24 cellular contexts compared by ENCODE assay signal in genomic region chr2:232377319-232377718, GRCh38. TPM values are rescaled to one million over a fixed set of nuclear protein-coding genes. Genes with fewer than 3 reads are reported as not detected.
"Had no signal": no experiment of that assay in that cellular context is flagged by ENCODE, and none has a peak within 500 bp of the region (broad histone marks: within the 10 kb centered on the region; RNA-seq: fewer than 3 reads in every experiment).

No MANE protein-coding gene starts in this region.

- H3K27ac ChIP-seq: dorsolateral prefrontal cortex, heart left ventricle, ovary, right atrium auricular region, testis, tibial nerve had no signal

- ATAC-seq: heart left ventricle; left colon; left ventricle myocardium superior; mucosa of descending colon; naive thymus-derived CD8-positive, alpha-beta T cell; stimulated activated effector memory CD8-positive, alpha-beta T cell treated with anti-CD3 and anti-CD28 coated beads, Interleukin-12 subunit alpha, Interleukin-12 subunit beta, amount 100 ng/mL, for 72 hours had no signal

- H3K27ac Mint-ChIP-seq: naive thymus-derived CD8-positive, alpha-beta T cell; stimulated activated effector memory CD8-positive, alpha-beta T cell treated with anti-CD3 and anti-CD28 coated beads, Interleukin-12 subunit alpha, Interleukin-12 subunit beta, amount 100 ng/mL, for 72 hours; stimulated activated naive CD8-positive, alpha-beta T cell treated with anti-CD3 and anti-CD28 coated beads, Interleukin-15, Interleukin-2, amounts not matched to agents 100 ng/mL and 50 ng/mL, for 24 hours had no signal

- H3K36me3 Mint-ChIP-seq: naive thymus-derived CD8-positive, alpha-beta T cell; stimulated activated effector memory CD8-positive, alpha-beta T cell treated with anti-CD3 and anti-CD28 coated beads, Interleukin-12 subunit alpha, Interleukin-12 subunit beta, amount 100 ng/mL, for 72 hours had no signal

- H3K4me3 Mint-ChIP-seq: naive thymus-derived CD8-positive, alpha-beta T cell; stimulated activated effector memory CD8-positive, alpha-beta T cell treated with anti-CD3 and anti-CD28 coated beads, Interleukin-12 subunit alpha, Interleukin-12 subunit beta, amount 100 ng/mL, for 72 hours; stimulated activated naive CD8-positive, alpha-beta T cell treated with anti-CD3 and anti-CD28 coated beads, Interleukin-15, Interleukin-2, amounts not matched to agents 100 ng/mL and 50 ng/mL, for 24 hours had no signal

- H3K9me3 Mint-ChIP-seq: naive thymus-derived CD8-positive, alpha-beta T cell; stimulated activated effector memory CD8-positive, alpha-beta T cell treated with anti-CD3 and anti-CD28 coated beads, Interleukin-12 subunit alpha, Interleukin-12 subunit beta, amount 100 ng/mL, for 72 hours; stimulated activated naive CD8-positive, alpha-beta T cell treated with anti-CD3 and anti-CD28 coated beads, Interleukin-15, Interleukin-2, amounts not matched to agents 100 ng/mL and 50 ng/mL, for 24 hours had no signal

- H3K27me3 ChIP-seq: ovary, right atrium auricular region, testis had no signal

- DNase-seq: cortex of kidney; effector CD8-positive, alpha-beta T cell; hippocampal formation; left colon; left ventricle myocardium superior; mucosa of descending colon; naive thymus-derived CD8-positive, alpha-beta T cell; stimulated activated CD4-positive, alpha-beta T cell treated with anti-CD3 and anti-CD28 coated beads, Interleukin-4, amount 100 ng/mL, for 1 hour; stimulated activated CD8-positive, alpha-beta memory T cell treated with anti-CD3 and anti-CD28 coated beads, Interleukin-4, amount 100 ng/mL, for 48 hours; testis had no signal

- H3K9me3 ChIP-seq: heart left ventricle, mucosa of descending colon, ovary, right atrium auricular region, testis, tibial nerve had no signal

- H3K27me3 Mint-ChIP-seq: stimulated activated naive CD8-positive, alpha-beta T cell treated with anti-CD3 and anti-CD28 coated beads, Interleukin-15, Interleukin-2, amounts not matched to agents 100 ng/mL and 50 ng/mL, for 24 hours had no signal

- H3K4me1 Mint-ChIP-seq: stimulated activated effector memory CD8-positive, alpha-beta T cell treated with anti-CD3 and anti-CD28 coated beads, Interleukin-12 subunit alpha, Interleukin-12 subunit beta, amount 100 ng/mL, for 72 hours had no signal

- H3K4me1 ChIP-seq: heart left ventricle, right atrium auricular region, testis, tibial nerve had no signal

RNA-seq across cellular contexts. Expression of gene ALPP, which starts 1.2 kb away (rescaled TPM):
- total RNA-seq: fibroblast of lung; frontal cortex; glomerular endothelial cell; heart left ventricle; kidney epithelial cell; left ventricle myocardium superior; lung microvascular endothelial cell; naive thymus-derived CD8-positive, alpha-beta T cell; posterior vena cava; right atrium auricular region; tibial nerve; ureter had no signal

RNA-seq across cellular contexts. Expression of gene ALPG, which starts 29.3 kb away (rescaled TPM):
- total RNA-seq: fibroblast of lung; frontal cortex; glomerular endothelial cell; heart left ventricle; kidney epithelial cell; left ventricle myocardium superior; lung microvascular endothelial cell; naive thymus-derived CD8-positive, alpha-beta T cell; posterior vena cava; right atrium auricular region; tibial nerve; ureter had no signal
